In genomic region chr13:112728375-112729126, GRCh38 we compare ENCODE assay signal across 20 cellular contexts. TPM values are rescaled to one million over a fixed set of nuclear protein-coding genes. Genes with fewer than 3 reads are reported as not detected.
DNase-seq lines count a peak whose midpoint lies in the region; ATAC-seq, FAIRE-seq and TF ChIP-seq lines count a peak whose summit lies in the region.
"Had no signal": no experiment of that assay in that cellular context is flagged by ENCODE, and none has a peak within 500 bp of the region (broad histone marks: within the 10 kb centered on the region; RNA-seq: fewer than 3 reads in every experiment).

No MANE protein-coding gene starts in this region.

- in situ Hi-C loops in HepG2 (cut with HindIII; ENCODE audit: extremely low pct_ligation_motif_present, low pct_unique_long_range_greater_than_20kb) = no loop called here

- TF ChIP-seq EP300 in HepG2 (IDR thresholded peaks at IDR 0.05; ENCODE audit: low read depth in 2 of 2, low read length in 2 of 2) (no peak), HepG2 (CRISPR knock-in tag; IDR thresholded peaks at IDR 0.05; ENCODE audit: borderline replicate concordance) (no peak)

- TF ChIP-seq POLR2A in HepG2 (IDR thresholded peaks at IDR 0.05; ENCODE audit: insufficient read depth in 1 of 2, low read depth in 2 of 2, low read length in 2 of 2) = no peak
- no peak for TF ChIP-seq POLR2A in right lobe of liver (IDR thresholded peaks at IDR 0.05)

- TF ChIP-seq RAD21 in HepG2 (CRISPR knock-in tag; IDR thresholded peaks at IDR 0.05) = no peak

- TF ChIP-seq CTCF in HepG2 (CRISPR knock-in tag; IDR thresholded peaks at IDR 0.05) = no peak
- no peak for TF ChIP-seq CTCF in right lobe of liver (IDR thresholded peaks at IDR 0.05)
- TF ChIP-seq CTCF in right atrium auricular region (IDR thresholded peaks at IDR 0.05) = no peak
- no peak for TF ChIP-seq CTCF in OCI-LY7 (conservative IDR thresholded peaks at IDR 0.05; ENCODE audit: low read length)
- TF ChIP-seq CTCF in foreskin keratinocyte (conservative IDR thresholded peaks at IDR 0.05) = no peak

- FAIRE-seq in HepG2 (lab: Jason Lieb, UNC) = no peak
- FAIRE-seq: A549, GM18507, HTR-8/SVneo had no signal

- H4K20me1 ChIP-seq in HepG2 (ENCODE audit: insufficient read depth, low read length) = peaks cover 69% of the 10 kb centered on the region
- no peaks in the 10 kb centered on the region; the same call in 1 of the 2 replicates for H4K20me1 ChIP-seq in OCI-LY7 (ENCODE audit: insufficient read depth, low read length)

- H3K79me2 ChIP-seq in HepG2 (ENCODE audit: insufficient read depth, low read length) = peaks cover 95% of the 10 kb centered on the region
- no peaks in the 10 kb centered on the region for H3K79me2 ChIP-seq in OCI-LY7 (ENCODE audit: insufficient read depth, low read depth, low read length)

- H3K27ac ChIP-seq in HepG2 (ENCODE audit: extremely low read length, insufficient read depth, low read length) (no peak overlapping the region), right lobe of liver (no peak overlapping the region), right atrium auricular region (peak overlapping the region; percentile 85 to 94), OCI-LY7 (ENCODE audit: low read depth, low read length, poor library complexity, severe bottlenecking) (no peak overlapping the region), foreskin keratinocyte (no peak overlapping the region)
- H3K27ac ChIP-seq: A549 had no signal

- intact Hi-C loops in HepG2 (cut with micrococcal nuclease; ENCODE audit: unreplicated experiment) (no loop called here), right lobe of liver (cut with DNase I) (no loop called here), posterior vena cava (cut with DNase I) (no loop called here), OCI-LY7 (cut with micrococcal nuclease; ENCODE audit: unreplicated experiment) (no loop called here)

- WGBS in HepG2 (ENCODE audit: low lambda C conversion rate) = 95% methylated on average over 34 of the region's 34 CpGs
- 94% methylated on average over 20 of the region's 34 CpGs for WGBS in right lobe of liver (ENCODE audit: insufficient coverage, low coverage, low lambda C conversion rate, missing lambda C conversion rate)

- CTCF ChIA-PET in HepG2 (lab: Yijun Ruan, JAX; ENCODE audit: low intra/inter-chr PET ratio, low total read pairs) = no interaction called here
- CTCF ChIA-PET in OCI-LY7 (lab: Charles Lee; ENCODE audit: unreplicated experiment) = no interaction called here

- H3K4me1 ChIP-seq in HepG2 (ENCODE audit: insufficient read depth, low read length) = peaks cover 60% of the 10 kb centered on the region
- H3K4me1 ChIP-seq in right lobe of liver = peaks cover 0 to 5% (median 0%) of the 10 kb centered on the region in 4 donors
- peaks cover 0 to 78% of the 10 kb centered on the region in 2 donors for H3K4me1 ChIP-seq in right atrium auricular region
- no peaks in the 10 kb centered on the region for H3K4me1 ChIP-seq in OCI-LY7 (ENCODE audit: insufficient read depth, low read length, poor library complexity, severe bottlenecking)
- H3K4me1 ChIP-seq in foreskin keratinocyte = peaks cover 15% of the 10 kb centered on the region

- POLR2A ChIA-PET in HepG2 (lab: Yijun Ruan, JAX) (no interaction called here), OCI-LY7 (lab: Charles Lee) (interaction anchor here (0.6 kb wide), 1 partner anchor 394 kb away, joined by 3 read pairs; no protein-coding TSS in a partner anchor)

- peaks cover 10 to 26% of the 10 kb centered on the region in 2 experiments; a peak in 4 of 5 replicates for H3K36me3 ChIP-seq in HepG2 (replicated peaks in 1 of 2; ENCODE audit: control insufficient read depth in 1 of 2, insufficient read depth in 2 of 2, low read length in 2 of 2)
- no peaks in the 10 kb centered on the region for H3K36me3 ChIP-seq in right lobe of liver
- H3K36me3 ChIP-seq in right atrium auricular region = no peaks in the 10 kb centered on the region
- no peaks in the 10 kb centered on the region for H3K36me3 ChIP-seq in OCI-LY7 (ENCODE audit: insufficient read depth, low read length)

- H3K27me3 ChIP-seq in HepG2 (ENCODE audit: control insufficient read depth in 1 of 2, insufficient read depth in 2 of 2, low read length in 2 of 2) (no peaks in the 10 kb centered on the region), right lobe of liver (no peaks in the 10 kb centered on the region), right atrium auricular region (no peaks in the 10 kb centered on the region), foreskin keratinocyte (no peaks in the 10 kb centered on the region)

- H3K4me2 ChIP-seq in HepG2 (ENCODE audit: low read depth, low read length) (no peak overlapping the region), OCI-LY7 (ENCODE audit: low read length) (no peak overlapping the region)
- H3K4me2 ChIP-seq: A549 had no signal

- ATAC-seq in HepG2 (no peak), right lobe of liver (no peak), foreskin keratinocyte (no peak)
- ATAC-seq: A549, PC-3 had no signal

- H3K4me3 ChIP-seq in HepG2 (replicated peaks in 1 of 3; ENCODE audit: insufficient read depth in 1 of 3, low read depth in 2 of 3, low read length in 3 of 3) (no peak overlapping the region), right lobe of liver (no peak overlapping the region), right atrium auricular region (no peak overlapping the region), OCI-LY7 (ENCODE audit: low read depth, low read length, poor library complexity, severe bottlenecking) (no peak overlapping the region)
- H3K4me3 ChIP-seq: A549 had no signal

- H2AFZ ChIP-seq in HepG2 (ENCODE audit: low read length) (no peak overlapping the region), OCI-LY7 (ENCODE audit: low read length) (no peak overlapping the region)

- BruUV-seq in HepG2 (replicated peaks; lab: Mats Ljungman, UMichigan) = no TSS peak
- no TSS peak for BruUV-seq in OCI-LY7 (replicated peaks; lab: Mats Ljungman, UMichigan)

- H3K9me3 ChIP-seq in HepG2 (ENCODE audit: low read length) = no peaks in the 10 kb centered on the region
- no peaks in the 10 kb centered on the region for H3K9me3 ChIP-seq in right lobe of liver
- H3K9me3 ChIP-seq in right atrium auricular region = no peaks in the 10 kb centered on the region
- H3K9me3 ChIP-seq in OCI-LY7 (ENCODE audit: low read length) = no peaks in the 10 kb centered on the region
- H3K9me3 ChIP-seq: A549 had no signal

- no peak for DNase-seq in HepG2 (ENCODE audit: low spot score)
- no peak for DNase-seq in right lobe of liver
- no peak for DNase-seq in right atrium auricular region (ENCODE audit: low spot score)
- DNase-seq in posterior vena cava (ENCODE audit: low spot score) = peak; percentile 23
- no peak for DNase-seq in NOMO-1 (lab: John Stamatoyannopoulos, UW; ENCODE audit: unreplicated experiment in 2 of 2)
- no peak for DNase-seq in OCI-LY7 (ENCODE audit: low spot score)
- DNase-seq in activated CD4-positive, alpha-beta T cell treated with anti-CD3 and anti-CD28 coated beads, Interleukin-2, amount 50 U/mL, for 4 hours = no peak
- no peak for DNase-seq in foreskin keratinocyte
- DNase-seq: COR-L47; KG1; NCI-H1048; NCI-H146; NCI-H2081 treated with DMSO at 0.1 percent for 48 hours; NCI-H2227 treated with DMSO at 0.1 percent for 48 hours; NCI-H526; NK-92 treated with Interleukin-12 subunit alpha and Interleukin-12 subunit beta, amount 100 ng/mL, for 24 hours; PC-3 had no signal

- no peak overlapping the region for H3K9ac ChIP-seq in HepG2 (ENCODE audit: insufficient read depth, low read depth, low read length)

- no peaks in the 10 kb centered on the region for H3K9me2 ChIP-seq in OCI-LY7 (ENCODE audit: insufficient read depth, low read length)

RNA-seq across cellular contexts. Expression of gene ATP11A, which starts 38.7 kb away (rescaled TPM):
- total RNA-seq in HepG2 (2016; rRNA removed; fragmentation: Illumina TruSeq; extraction: Trizol) (18.4 and 18.9 TPM in 2 replicates), right lobe of liver (10 to 100 TPM; 24.3 to 57.4 (median 33.1) TPM), right atrium auricular region (10 to 100 TPM; 31.8 to 48.6 TPM), posterior vena cava (10 to 100 TPM; 52.4 to 55.5 TPM), OCI-LY7 (2022) (22.1 and 23.1 TPM in 2 replicates), foreskin keratinocyte (11.7 and 13.4 TPM in 2 replicates)
- total RNA-seq in HepG2 (2016; cell fraction: cytosol; rRNA removed; fragmentation: Illumina TruSeq; extraction: Trizol; ENCODE audit: low read depth) = 5.5 and 6.6 TPM in 2 replicates
- total RNA-seq in HepG2 (2016; cell fraction: insoluble cytoplasmic fraction; rRNA removed; fragmentation: Illumina TruSeq; extraction: Trizol) = 13.9 and 19.4 TPM in 2 replicates
- 12.7 and 14.7 TPM in 2 replicates for total RNA-seq in HepG2 (2016; cell fraction: membrane; rRNA removed; fragmentation: Illumina TruSeq; extraction: Trizol)
- 44.6 and 51.9 TPM in 2 replicates for total RNA-seq in HepG2 (2016; cell fraction: nucleus; rRNA removed; fragmentation: Illumina TruSeq; extraction: Trizol)
- polyA plus RNA-seq in HepG2 (2011; rRNA removed) (20.1 and 24.0 TPM in 2 replicates), foreskin keratinocyte (2.5 and 2.6 TPM in 2 replicates)
- 13.1 and 13.2 TPM in 2 replicates for polyA plus RNA-seq in HepG2 (2011; cell fraction: cytosol; rRNA removed)
- 168 and 195 TPM in 2 replicates for polyA plus RNA-seq in HepG2 (2011; cell fraction: nucleus; rRNA removed)
- polyA plus RNA-seq in HepG2 (2012) = 36.8 and 55.4 TPM in 2 replicates
- 1.3 and 1.5 TPM in 2 replicates for polyA plus RNA-seq in HepG2 (2016; cell fraction: cytosol; fragmentation: Illumina TruSeq; extraction: Trizol; ENCODE audit: low read depth)
- 12.9 TPM in 2 replicates for polyA plus RNA-seq in HepG2 (2016; cell fraction: insoluble cytoplasmic fraction; fragmentation: Illumina TruSeq; extraction: Trizol; ENCODE audit: low read depth)
- 3.0 and 3.7 TPM in 2 replicates for polyA plus RNA-seq in HepG2 (2016; cell fraction: membrane; fragmentation: Illumina TruSeq; extraction: Trizol; ENCODE audit: low read depth)
- polyA plus RNA-seq in HepG2 (2016; cell fraction: nucleus; fragmentation: Illumina TruSeq; extraction: Trizol; ENCODE audit: insufficient read depth, low read depth) = 72.0 and 87.4 TPM in 2 replicates
- 14.4 and 71.9 TPM in 2 replicates for polyA minus RNA-seq in HepG2 (2011; rRNA and poly(A)+ RNA removed; ENCODE audit: low replicate concordance)
- polyA minus RNA-seq in HepG2 (2011; cell fraction: cytosol; rRNA and poly(A)+ RNA removed) = 42.1 and 46.7 TPM in 2 replicates
- 107 and 137 TPM in 2 replicates for polyA minus RNA-seq in HepG2 (2011; cell fraction: nucleus; rRNA and poly(A)+ RNA removed)
- total RNA-seq in OCI-LY7 (2014; rRNA removed; shearing (Covaris generic)) = 3.4 and 8.8 TPM in 2 replicates

Comparison
In these comparisons a context has a peak if more than half of its experiments do, and no peak if none do; other contexts are left out.
1. H3K27ac ChIP-seq: peak in right atrium auricular region (2 of 2); none in HepG2 (single experiment), right lobe of liver (0 of 3), OCI-LY7 (single experiment) and foreskin keratinocyte (single experiment).